ENCODE assay signal across 16 cellular contexts in genomic region chr5:157890825-157891587, GRCh38. TPM values are rescaled to one million over a fixed set of nuclear protein-coding genes. Genes with fewer than 3 reads are reported as not detected.
DNase-seq lines count a peak whose midpoint lies in the region; ATAC-seq, FAIRE-seq and TF ChIP-seq lines count a peak whose summit lies in the region.
"Had no signal": no experiment of that assay in that cellular context is flagged by ENCODE, and none has a peak within 500 bp of the region (broad histone marks: within the 10 kb centered on the region; RNA-seq: fewer than 3 reads in every experiment).

No MANE protein-coding gene starts in this region.

- H2AFZ ChIP-seq in GM23338 (no peak overlapping the region), PC-3 (ENCODE audit: low read length) (peak overlapping the region; percentile 35; the same call in 1 of the 2 replicates)
- H2AFZ ChIP-seq: GM23248 had no signal

- DNase-seq in AML-193 (lab: John Stamatoyannopoulos, UW) (peak; percentile 64 to 79), GM23338 (ENCODE audit: low spot score) (peak; percentile 17), PC-3 (no peak), fibroblast of peridontal ligament (ENCODE audit: extremely low read depth) (peak; percentile 17), HTR-8/SVneo (ENCODE audit: insufficient read length, low spot score) (no peak), DMS53 treated with DMSO at 0.1 percent for 48 hours (lab: John Stamatoyannopoulos, UW; ENCODE audit: unreplicated experiment) (no peak)
- no peak for DNase-seq in activated CD4-positive, CD25-positive, alpha-beta regulatory T cell (lab: John Stamatoyannopoulos, UW)
- DNase-seq: cerebellar nuclear complex, GM23248, heart right ventricle, left lung, NCI-H1105, retina had no signal

- H3K4me3 Mint-ChIP-seq in GM23338: no peak overlapping the region
- H3K4me3 Mint-ChIP-seq: activated naive CD8-positive, alpha-beta T cell; T-helper 2 cell treated with Interferon-gamma antibody and Interleukin-4, amounts not matched to agents 5 μg/mL and 100 μg/mL, for 36 hours had no signal

- no peak overlapping the region for H3K9ac ChIP-seq in PC-3 (ENCODE audit: low read length)
- H3K9ac ChIP-seq: GM23248 had no signal

- H3K9me3 Mint-ChIP-seq in GM23338: peaks cover 15% of the 10 kb centered on the region
- H3K9me3 Mint-ChIP-seq: T-helper 2 cell treated with Interferon-gamma antibody and Interleukin-4, amounts not matched to agents 5 μg/mL and 100 μg/mL, for 36 hours had no signal

- H3K27me3 ChIP-seq in GM23338 (ENCODE audit: insufficient read depth) (no peaks in the 10 kb centered on the region), PC-3 (ENCODE audit: low read length) (no peaks in the 10 kb centered on the region)
- H3K27me3 ChIP-seq: heart right ventricle, left lung had no signal

- BruUV-seq in PC-3 (replicated peaks; lab: Mats Ljungman, UMichigan): no TSS peak

- no peak for TF ChIP-seq CTCF in GM23338 (conservative IDR thresholded peaks at IDR 0.05; ENCODE audit: low read depth in 2 of 2)
- no peak for TF ChIP-seq CTCF in PC-3 (conservative IDR thresholded peaks at IDR 0.05; ENCODE audit: low read depth, low read length)

- intact Hi-C loops in PC-3 (cut with micrococcal nuclease): no loop called here

- H3K4me1 Mint-ChIP-seq in GM23338: no peaks in the 10 kb centered on the region

- CTCF ChIA-PET in PC-3 (lab: Charles Lee): no interaction called here

- H3K9me2 ChIP-seq in GM23338 (ENCODE audit: insufficient read depth) (no peaks in the 10 kb centered on the region), PC-3 (replicated peaks; ENCODE audit: low read length) (no peaks in the 10 kb centered on the region)

- POLR2A ChIA-PET in PC-3 (lab: Charles Lee; ENCODE audit: unreplicated experiment): no interaction called here

- H3K9me3 ChIP-seq in PC-3 (ENCODE audit: low read length): no peaks in the 10 kb centered on the region

- no peak for FAIRE-seq in HTR-8/SVneo (lab: Jason Lieb, UNC)

- H3K36me3 Mint-ChIP-seq in GM23338 (ENCODE audit: low read depth): peaks cover 12% of the 10 kb centered on the region; the same call in 2 of the 3 replicates
- H3K36me3 Mint-ChIP-seq: activated naive CD8-positive, alpha-beta T cell had no signal

- H3K4me2 ChIP-seq in GM23338: no peak overlapping the region
- H3K4me2 ChIP-seq in PC-3 (ENCODE audit: low read length): no peak overlapping the region

- H3K36me3 ChIP-seq in GM23338 (ENCODE audit: insufficient read depth) (no peaks in the 10 kb centered on the region), PC-3 (ENCODE audit: low read depth, low read length) (no peaks in the 10 kb centered on the region)
- H3K36me3 ChIP-seq: heart right ventricle, left lung had no signal

- H3K79me2 ChIP-seq in GM23338 (replicated peaks; ENCODE audit: insufficient read depth) (no peaks in the 10 kb centered on the region), PC-3 (ENCODE audit: low read length) (no peaks in the 10 kb centered on the region)

- H3F3A ChIP-seq in GM23338 (replicated peaks; ENCODE audit: low read depth) (no peaks in the 10 kb centered on the region), PC-3 (ENCODE audit: low read length, unreplicated experiment) (no peaks in the 10 kb centered on the region)

- H4K20me1 ChIP-seq in GM23338 (replicated peaks; ENCODE audit: insufficient read depth): no peaks in the 10 kb centered on the region
- no peaks in the 10 kb centered on the region for H4K20me1 ChIP-seq in PC-3 (ENCODE audit: low read length)

- H3K4me3 ChIP-seq in GM23338 (no peak overlapping the region), PC-3 (ENCODE audit: low read length) (no peak overlapping the region)
- H3K4me3 ChIP-seq: GM23248, heart right ventricle, left lung had no signal

- no peaks in the 10 kb centered on the region for H3K27me3 Mint-ChIP-seq in GM23338 (ENCODE audit: insufficient read depth, low read depth, poor library complexity)
- H3K27me3 Mint-ChIP-seq: activated naive CD8-positive, alpha-beta T cell had no signal

- ATAC-seq in GM23338: peak; percentile 47; the same call in 2 of the 3 replicates
- no peak; the same call in 1 of the 2 replicates for ATAC-seq in PC-3
- ATAC-seq in HG03521 (IDR thresholded peaks at IDR 0.05; ENCODE audit: unreplicated experiment): no peak
- ATAC-seq: heart right ventricle, left lung had no signal

- H3K4me1 ChIP-seq in GM23338 (ENCODE audit: insufficient read depth) (peaks cover 4% of the 10 kb centered on the region; the same call in 1 of the 2 replicates), PC-3 (ENCODE audit: insufficient read depth, low read length) (no peaks in the 10 kb centered on the region)

- H3K27ac ChIP-seq in GM23338 (ENCODE audit: low read depth) (no peak overlapping the region), PC-3 (ENCODE audit: low read length) (no peak overlapping the region)
- H3K27ac ChIP-seq: GM23248, heart right ventricle had no signal

- H3K27ac Mint-ChIP-seq in GM23338: no peak overlapping the region
- H3K27ac Mint-ChIP-seq: activated naive CD8-positive, alpha-beta T cell; T-helper 2 cell treated with Interferon-gamma antibody and Interleukin-4, amounts not matched to agents 5 μg/mL and 100 μg/mL, for 36 hours had no signal

TF ChIP-seq in GM23338, 12 proteins besides CTCF, POLR2A, EP300 and RAD21 (continues in another document):
- TF ChIP-seq ZNF331 (CRISPR knock-in tag; IDR thresholded peaks at IDR 0.05; ENCODE audit: low read depth) (no peak), REST (IDR thresholded peaks at IDR 0.05; ENCODE audit: unreplicated experiment) (no peak), STAT1 (IDR thresholded peaks at IDR 0.05; ENCODE audit: unreplicated experiment) (no peak), POLR2AphosphoS5 (IDR thresholded peaks at IDR 0.05; ENCODE audit: low read depth) (no peak), ETS1 (IDR thresholded peaks at IDR 0.05) (no peak), JUNB (IDR thresholded peaks at IDR 0.05; ENCODE audit: unreplicated experiment) (no peak)

RNA-seq across cellular contexts. Expression of gene CLINT1, which starts 32.1 kb away (rescaled TPM):
- total RNA-seq in GM23338 (2014; rRNA removed; shearing (Covaris generic)): 82.1 and 101 TPM in 2 replicates
- 66.3 and 71.7 TPM in 2 replicates for polyA plus RNA-seq in GM23338 (2016; fragmentation: Nextera tagmentation; extraction: Ambion mirVana)
- total RNA-seq in PC-3 (2014; rRNA removed): 125 and 131 TPM in 2 replicates

Comparison
In these comparisons a context has a peak if more than half of its experiments do, and no peak if none do; other contexts are left out.
1. DNase-seq: peak in AML-193 (2 of 2), GM23338 (single experiment) and fibroblast of peridontal ligament (single experiment); none in PC-3 (single experiment), HTR-8/SVneo (single experiment), DMS53 treated with DMSO at 0.1 percent for 48 hours (single experiment) and activated CD4-positive, CD25-positive, alpha-beta regulatory T cell (0 of 4).